In genomic region chr12:104213952-104214351, GRCh38 we compare ENCODE assay signal across 15 cellular contexts. TPM values are rescaled to one million over a fixed set of nuclear protein-coding genes. Genes with fewer than 3 reads are reported as not detected.
A peak's percentile ranks its signal among the peaks of the same experiment; 100 is the strongest.
DNase-seq lines count a peak whose midpoint lies in the region; ATAC-seq, FAIRE-seq and TF ChIP-seq lines count a peak whose summit lies in the region.
"Had no signal": no experiment of that assay in that cellular context is flagged by ENCODE, and none has a peak within 500 bp of the region (broad histone marks: within the 10 kb centered on the region; RNA-seq: fewer than 3 reads in every experiment).

No MANE protein-coding gene starts in this region.

- no peak overlapping the region for H2BK120ac ChIP-seq in IMR-90 (ENCODE audit: low read depth, low read length)
- H2BK120ac ChIP-seq in mesenchymal stem cell (ENCODE audit: low read depth, low read length) = no peak overlapping the region

- peaks cover 3% of the 10 kb centered on the region for H3K9me3 Mint-ChIP-seq in astrocyte (ENCODE audit: unreplicated experiment)
- H3K9me3 Mint-ChIP-seq in activated T-cell treated with anti-CD3 and anti-CD28 coated beads, Interleukin-2, amount 50 U/mL, for 72 hours = peaks cover 0 to 4% of the 10 kb centered on the region in 2 donors
- H3K9me3 Mint-ChIP-seq: activated naive CD4-positive, alpha-beta T cell treated with anti-CD3 and anti-CD28 coated beads, Interleukin-2, amount 50 U/mL, for 24 hours had no signal

- CTCF ChIA-PET in IMR-90 (lab: Yijun Ruan, JAX) = interaction anchor here (0.7 to 1.2 kb wide), 2 partner anchors 41 to 68 kb away, joined by 3 to 12 read pairs; no protein-coding TSS in a partner anchor

- no peak overlapping the region for H2AFZ ChIP-seq in IMR-90 (replicated peaks; ENCODE audit: low read length, poor library complexity)
- H2AFZ ChIP-seq in astrocyte (ENCODE audit: low read depth, low read length) = no peak overlapping the region
- no peak overlapping the region for H2AFZ ChIP-seq in mesenchymal stem cell (ENCODE audit: low read depth, low read length)

- H2AK9ac ChIP-seq in IMR-90 (replicated peaks; ENCODE audit: low read depth, low read length, poor library complexity) = no peak overlapping the region

- H3K27ac ChIP-seq in IMR-90 (ENCODE audit: insufficient read depth, low read length) = no peak overlapping the region
- H3K27ac ChIP-seq in astrocyte (ENCODE audit: low read depth, low read length) = no peak overlapping the region
- H3K27ac ChIP-seq in mesenchymal stem cell (ENCODE audit: low read length, poor library complexity, severe bottlenecking) = no peak overlapping the region
- no peak overlapping the region for H3K27ac ChIP-seq in upper lobe of right lung

- H3K23ac ChIP-seq in IMR-90 (ENCODE audit: low read depth, low read length) (no peak overlapping the region), mesenchymal stem cell (ENCODE audit: low read length in 2 of 2) (no peak overlapping the region)

- H4K20me1 ChIP-seq in IMR-90 (ENCODE audit: insufficient read depth, low read length) = no peaks in the 10 kb centered on the region
- H4K20me1 ChIP-seq in astrocyte (ENCODE audit: insufficient read depth, low read length) = no peaks in the 10 kb centered on the region

- H3K79me2 ChIP-seq in astrocyte (ENCODE audit: insufficient read depth, low read length) = no peaks in the 10 kb centered on the region

- H3K18ac ChIP-seq in IMR-90 (ENCODE audit: low read depth, low read length) (no peak overlapping the region), mesenchymal stem cell (ENCODE audit: low read depth in 1 of 2, low read length in 2 of 2) (no peak overlapping the region)

- no peak for TF ChIP-seq RAD21 in IMR-90 (IDR thresholded peaks at IDR 0.05; ENCODE audit: low read length)

- H3K9ac ChIP-seq in IMR-90 (ENCODE audit: low read depth, low read length) (no peak overlapping the region), astrocyte (ENCODE audit: low read length) (no peak overlapping the region), mesenchymal stem cell (ENCODE audit: low read length) (peak overlapping the region; percentile 48)

- no peak overlapping the region for H3K14ac ChIP-seq in IMR-90 (replicated peaks; ENCODE audit: low read depth, low read length)
- no peak overlapping the region for H3K14ac ChIP-seq in mesenchymal stem cell (ENCODE audit: low read length in 2 of 2)

- no peak for FAIRE-seq in astrocyte (lab: Jason Lieb, UNC)
- FAIRE-seq: GM18507 had no signal

- no peak overlapping the region for H3K4me3 ChIP-seq in IMR-90 (ENCODE audit: insufficient read depth, low read depth, low read length)
- no peak overlapping the region for H3K4me3 ChIP-seq in astrocyte (ENCODE audit: insufficient read depth, low read depth, low read length)
- H3K4me3 ChIP-seq in mesenchymal stem cell (ENCODE audit: insufficient read depth in 1 of 2, low read depth in 1 of 2, low read length in 2 of 2) = no peak overlapping the region
- H3K4me3 ChIP-seq in upper lobe of right lung = no peak overlapping the region

- intact Hi-C loops in IMR-90 (cut with micrococcal nuclease) (no loop called here), upper lobe of right lung (cut with DNase I) (no loop called here)

- H3K79me1 ChIP-seq in IMR-90 (ENCODE audit: low read depth in 1 of 2, low read length in 2 of 2) (peaks cover 20 to 27% of the 10 kb centered on the region in 2 experiments), mesenchymal stem cell (replicated peaks; ENCODE audit: low read length, poor library complexity, severe bottlenecking) (peaks cover 5% of the 10 kb centered on the region)

- no CpG with 5 or more reads among the region's 2 CpGs for WGBS in IMR-90 (ENCODE audit: extremely low coverage in 2 of 2, insufficient read length in 1 of 2), 2 experiments
- 44% methylated on average over 2 of the region's 2 CpGs for WGBS in mesenchymal stem cell

- peaks cover 2% of the 10 kb centered on the region for H3K4me1 Mint-ChIP-seq in astrocyte (ENCODE audit: low read depth, unreplicated experiment)
- peaks cover 35% of the 10 kb centered on the region for H3K4me1 Mint-ChIP-seq in activated T-cell treated with anti-CD3 and anti-CD28 coated beads, Interleukin-2, amount 50 U/mL, for 72 hours (ENCODE audit: low read depth)

- H2BK12ac ChIP-seq in mesenchymal stem cell (ENCODE audit: low read length in 2 of 2) = no peak overlapping the region

- H3K27me3 Mint-ChIP-seq in astrocyte (ENCODE audit: low read depth, unreplicated experiment) = no peaks in the 10 kb centered on the region
- no peaks in the 10 kb centered on the region for H3K27me3 Mint-ChIP-seq in activated T-cell treated with anti-CD3 and anti-CD28 coated beads, Interleukin-2, amount 50 U/mL, for 72 hours (ENCODE audit: low read depth)
- H3K27me3 Mint-ChIP-seq: activated naive CD4-positive, alpha-beta T cell treated with anti-CD3 and anti-CD28 coated beads, Interleukin-2, amount 50 U/mL, for 24 hours had no signal

- POLR2A ChIA-PET in IMR-90 (lab: Charles Lee; ENCODE audit: unreplicated experiment) = interaction anchor here (0.7 kb wide), 2 partner anchors 86 to 672 kb away, joined by 10 to 25 read pairs; no protein-coding TSS in a partner anchor

- H2AK5ac ChIP-seq in IMR-90 (ENCODE audit: low read depth, low read length) (no peak overlapping the region), mesenchymal stem cell (ENCODE audit: low read length, severe bottlenecking) (no peak overlapping the region)

- DNase-seq in Ammon's horn (ENCODE audit: low spot score) (peak; percentile 23), IMR-90 (peak; percentile 96), astrocyte (ENCODE audit: low read depth) (peak; percentile 86), mesenchymal stem cell (peak; percentile 76), upper lobe of right lung (no peak), amygdala (lab: John Stamatoyannopoulos, UW) (no peak)
- no peak for DNase-seq in activated T-cell treated with anti-CD3 and anti-CD28 coated beads, Interleukin-2, amount 50 U/mL, for 72 hours
- no peak for DNase-seq in activated CD4-positive, alpha-beta T cell treated with anti-CD3 and anti-CD28 coated beads for 1 hour
- DNase-seq: activated CD4-positive, alpha-beta T cell treated with anti-CD3 and anti-CD28 coated beads, Interleukin-2, amount 50 U/mL, for 48 hours; NCI-H1092; NK-92 treated with Interleukin-12 subunit alpha and Interleukin-12 subunit beta, amount 100 ng/mL, for 24 hours; T-helper 1 cell had no signal

- BruUV-seq in IMR-90 (replicated peaks; lab: Mats Ljungman, UMichigan) = no TSS peak

- in situ Hi-C loops in IMR-90 (cut with MboI; ENCODE audit: low sequenced_read_pairs) = no loop called here

- H3K4ac ChIP-seq in IMR-90 (ENCODE audit: low read depth, low read length) (no peak overlapping the region), mesenchymal stem cell (ENCODE audit: low read depth in 1 of 2, low read length in 2 of 2) (no peak overlapping the region)

- dilution Hi-C loops in IMR-90 (cut with HindIII; ENCODE audit: low sequenced_read_pairs, unreplicated experiment) = no loop called here

- H3K4me2 ChIP-seq in IMR-90 (ENCODE audit: low read depth, low read length) = no peak overlapping the region
- no peak overlapping the region for H3K4me2 ChIP-seq in astrocyte (ENCODE audit: low read length)
- H3K4me2 ChIP-seq in mesenchymal stem cell (ENCODE audit: low read length, poor library complexity, severe bottlenecking) = no peak overlapping the region

- peaks cover 7% of the 10 kb centered on the region; the same call in 1 of the 2 replicates for H3K9me1 ChIP-seq in IMR-90 (ENCODE audit: insufficient read depth, low read length)

- no peak overlapping the region for H3K56ac ChIP-seq in IMR-90 (ENCODE audit: extremely low read depth, insufficient read depth, low read length)

- no peaks in the 10 kb centered on the region for H3K27me3 ChIP-seq in IMR-90 (ENCODE audit: control insufficient read depth, insufficient read depth, low read length)
- H3K27me3 ChIP-seq in astrocyte (ENCODE audit: insufficient read depth, low read length) = no peaks in the 10 kb centered on the region
- H3K27me3 ChIP-seq in mesenchymal stem cell (ENCODE audit: control insufficient read depth in 1 of 2, insufficient read depth in 1 of 2, low read length in 2 of 2) = no peaks in the 10 kb centered on the region
- H3K27me3 ChIP-seq in upper lobe of right lung = no peaks in the 10 kb centered on the region

- no peak overlapping the region for H2BK20ac ChIP-seq in IMR-90 (ENCODE audit: low read depth, low read length)

- no peak overlapping the region for H3K4me3 Mint-ChIP-seq in astrocyte (ENCODE audit: unreplicated experiment)
- no peak overlapping the region for H3K4me3 Mint-ChIP-seq in activated T-cell treated with anti-CD3 and anti-CD28 coated beads, Interleukin-2, amount 50 U/mL, for 72 hours
- H3K4me3 Mint-ChIP-seq: activated naive CD4-positive, alpha-beta T cell treated with anti-CD3 and anti-CD28 coated beads, Interleukin-2, amount 50 U/mL, for 24 hours; type B pancreatic cell had no signal

- no peak overlapping the region for H3K27ac Mint-ChIP-seq in astrocyte (ENCODE audit: unreplicated experiment)
- no peak overlapping the region for H3K27ac Mint-ChIP-seq in activated T-cell treated with anti-CD3 and anti-CD28 coated beads, Interleukin-2, amount 50 U/mL, for 72 hours
- H3K27ac Mint-ChIP-seq: activated naive CD4-positive, alpha-beta T cell treated with anti-CD3 and anti-CD28 coated beads, Interleukin-2, amount 50 U/mL, for 24 hours; type B pancreatic cell had no signal

- H4K91ac ChIP-seq in IMR-90 (ENCODE audit: insufficient read depth, low read depth, low read length) (no peak overlapping the region), mesenchymal stem cell (ENCODE audit: low read length) (no peak overlapping the region)

- ATAC-seq in IMR-90 (ENCODE audit: low read depth) (peak; percentile 40), upper lobe of right lung (no peak)
- no peak for ATAC-seq in activated T-cell treated with anti-CD3 and anti-CD28 coated beads, Interleukin-2, amount 50 U/mL, for 72 hours (replicated peaks in 1 of 2)

- no peaks in the 10 kb centered on the region for H3K36me3 Mint-ChIP-seq in astrocyte (ENCODE audit: low read depth, unreplicated experiment)
- H3K36me3 Mint-ChIP-seq in activated T-cell treated with anti-CD3 and anti-CD28 coated beads, Interleukin-2, amount 50 U/mL, for 72 hours (ENCODE audit: insufficient read depth in 2 of 2) = peaks cover 2 to 4% of the 10 kb centered on the region in 2 donors
- H3K36me3 Mint-ChIP-seq: activated naive CD4-positive, alpha-beta T cell treated with anti-CD3 and anti-CD28 coated beads, Interleukin-2, amount 50 U/mL, for 24 hours had no signal

- no peaks in the 10 kb centered on the region for H3K9me3 ChIP-seq in IMR-90 (ENCODE audit: control insufficient read depth, insufficient read depth, low read length)
- no peaks in the 10 kb centered on the region for H3K9me3 ChIP-seq in astrocyte (ENCODE audit: insufficient read depth, low read depth, low read length)
- H3K9me3 ChIP-seq in mesenchymal stem cell (ENCODE audit: control insufficient read depth, low read length) = no peaks in the 10 kb centered on the region
- no peaks in the 10 kb centered on the region for H3K9me3 ChIP-seq in upper lobe of right lung

- H3K36me3 ChIP-seq in IMR-90 (ENCODE audit: control insufficient read depth, insufficient read depth, low read length) (no peaks in the 10 kb centered on the region), astrocyte (ENCODE audit: insufficient read depth, low read length) (no peaks in the 10 kb centered on the region), mesenchymal stem cell (ENCODE audit: control insufficient read depth in 1 of 2, insufficient read depth in 2 of 2, low read depth in 1 of 2, low read length in 2 of 2) (no peaks in the 10 kb centered on the region), upper lobe of right lung (no peaks in the 10 kb centered on the region)

- TF ChIP-seq CTCF in IMR-90 (conservative IDR thresholded peaks at IDR 0.05; ENCODE audit: low read depth, low read length) = no peak
- no peak for TF ChIP-seq CTCF in astrocyte (IDR thresholded peaks at IDR 0.05; ENCODE audit: insufficient read depth, low read depth, low read length)
- no peak for TF ChIP-seq CTCF in upper lobe of right lung (IDR thresholded peaks at IDR 0.05)

- peaks cover 9% of the 10 kb centered on the region for H3K4me1 ChIP-seq in IMR-90 (ENCODE audit: control insufficient read depth, insufficient read depth, low read length)
- peaks cover 5% of the 10 kb centered on the region for H3K4me1 ChIP-seq in astrocyte (ENCODE audit: insufficient read depth, low read length)
- peaks cover 9% of the 10 kb centered on the region for H3K4me1 ChIP-seq in mesenchymal stem cell (ENCODE audit: control insufficient read depth, insufficient read depth, low read depth, low read length)
- peaks cover 14% of the 10 kb centered on the region for H3K4me1 ChIP-seq in upper lobe of right lung

- H4K8ac ChIP-seq in IMR-90 (ENCODE audit: low read depth in 2 of 2, low read length in 2 of 2) = no peak overlapping the region
- no peak overlapping the region for H4K8ac ChIP-seq in mesenchymal stem cell (ENCODE audit: low read length)

- no peak for TF ChIP-seq POLR2A in IMR-90 (IDR thresholded peaks at IDR 0.05; ENCODE audit: low read depth, low read length)

- H4K5ac ChIP-seq in IMR-90 (ENCODE audit: low read depth, low read length) = no peak overlapping the region

- H2BK15ac ChIP-seq in IMR-90 (ENCODE audit: low read depth, low read length) (no peak overlapping the region), mesenchymal stem cell (ENCODE audit: low read depth, poor library complexity, severe bottlenecking) (no peak overlapping the region)

- peak overlapping the region; percentile 30 for H2BK5ac ChIP-seq in IMR-90 (ENCODE audit: low read depth, low read length, poor library complexity, severe bottlenecking)
- no peak overlapping the region for H2BK5ac ChIP-seq in mesenchymal stem cell (ENCODE audit: low read depth, low read length, poor library complexity, severe bottlenecking)

RNA-seq across cellular contexts. Expression of gene TXNRD1, which starts 1.6 kb away (rescaled TPM):
- total RNA-seq in IMR-90 (2012; rRNA removed) (582 and 671 TPM in 2 replicates), astrocyte (133 and 176 TPM in 2 replicates), upper lobe of right lung (161 TPM)
- 325 and 379 TPM in 2 replicates for polyA plus RNA-seq in IMR-90 (2012; rRNA removed)
- 231 and 352 TPM in 2 replicates for polyA plus RNA-seq in IMR-90 (2012; cell fraction: cytosol; rRNA removed)
- 162 and 221 TPM in 2 replicates for polyA plus RNA-seq in IMR-90 (2012; cell fraction: nucleus; rRNA removed; ENCODE audit: low replicate concordance)
- 177 TPM for polyA plus RNA-seq in mesenchymal stem cell (2013, experiment 1 of 2)
- 174 TPM for polyA plus RNA-seq in mesenchymal stem cell (2013, experiment 2 of 2)
- 10 to 100 TPM; 83.8 to 89.4 TPM for total RNA-seq in activated T-cell treated with anti-CD3 and anti-CD28 coated beads, Interleukin-2, amount 50 U/mL, for 72 hours

Comparison
In these comparisons a context has a peak if more than half of its experiments do, and no peak if none do; other contexts are left out.
1. DNase-seq: peak in Ammon's horn (single experiment), IMR-90 (single experiment), astrocyte (single experiment) and mesenchymal stem cell (single experiment); none in activated T-cell treated with anti-CD3 and anti-CD28 coated beads, Interleukin-2, amount 50 U/mL, for 72 hours (0 of 2), activated CD4-positive, alpha-beta T cell treated with anti-CD3 and anti-CD28 coated beads for 1 hour (single experiment), upper lobe of right lung (single experiment) and amygdala (0 of 56).